ENCODE assay signal across 9 cellular contexts in genomic region chr5:96537386-96537785, GRCh38.
DNase-seq lines count a peak whose midpoint lies in the region; ATAC-seq and TF ChIP-seq lines count a peak whose summit lies in the region.
"Had no signal": no experiment of that assay in that cellular context is flagged by ENCODE, and none has a peak within 500 bp of the region (broad histone marks: within the 10 kb centered on the region; RNA-seq: fewer than 3 reads in every experiment).

No MANE protein-coding gene starts in this region.

- H3K9me3 Mint-ChIP-seq in activated T-helper 1 cell treated with anti-CD3 and anti-CD28 coated beads, Interleukin-12 subunit alpha, Interleukin-12 subunit beta, Interleukin-2, Interleukin-4 antibody, amounts not matched to agents 30 ng/mL and 10 ng/mL and 1 ng/mL, durations not matched to agents 14 hours and 24 hours and 36 hours = peaks cover 5% of the 10 kb centered on the region
- no peaks in the 10 kb centered on the region for H3K9me3 Mint-ChIP-seq in Calu3 (ENCODE audit: low read depth, unreplicated experiment)
- H3K9me3 Mint-ChIP-seq: activated B cell treated with CpG ODN at 0.5 μM for 24 hours had no signal

- peaks cover 3% of the 10 kb centered on the region for H3K27me3 Mint-ChIP-seq in activated T-helper 1 cell treated with anti-CD3 and anti-CD28 coated beads, Interleukin-12 subunit alpha, Interleukin-12 subunit beta, Interleukin-2, Interleukin-4 antibody, amounts not matched to agents 30 ng/mL and 10 ng/mL and 1 ng/mL, durations not matched to agents 14 hours and 24 hours and 36 hours (ENCODE audit: insufficient read depth)
- H3K27me3 Mint-ChIP-seq in Calu3 (ENCODE audit: unreplicated experiment) = no peaks in the 10 kb centered on the region

- ATAC-seq in left lobe of liver = peak; percentile 33

- H3K4me3 Mint-ChIP-seq in activated T-helper 1 cell treated with anti-CD3 and anti-CD28 coated beads, Interleukin-12 subunit alpha, Interleukin-12 subunit beta, Interleukin-2, Interleukin-4 antibody, amounts not matched to agents 30 ng/mL and 10 ng/mL and 1 ng/mL, durations not matched to agents 14 hours and 24 hours and 36 hours = no peak overlapping the region
- no peak overlapping the region for H3K4me3 Mint-ChIP-seq in Calu3 (ENCODE audit: low read depth, unreplicated experiment)
- H3K4me3 Mint-ChIP-seq: activated B cell treated with CpG ODN at 0.5 μM for 24 hours had no signal

- H3K27ac Mint-ChIP-seq in activated T-helper 1 cell treated with anti-CD3 and anti-CD28 coated beads, Interleukin-12 subunit alpha, Interleukin-12 subunit beta, Interleukin-2, Interleukin-4 antibody, amounts not matched to agents 30 ng/mL and 10 ng/mL and 1 ng/mL, durations not matched to agents 14 hours and 24 hours and 36 hours = peak overlapping the region; percentile 78
- H3K27ac Mint-ChIP-seq in Calu3 (ENCODE audit: unreplicated experiment) = no peak overlapping the region
- H3K27ac Mint-ChIP-seq: activated B cell treated with CpG ODN at 0.5 μM for 24 hours had no signal

- intact Hi-C loops in activated T-helper 1 cell treated with anti-CD3 and anti-CD28 coated beads, Interleukin-12 subunit alpha, Interleukin-12 subunit beta, Interleukin-2, Interleukin-4 antibody, amounts not matched to agents 30 ng/mL and 10 ng/mL and 1 ng/mL, durations not matched to agents 14 hours and 24 hours and 36 hours (cut with micrococcal nuclease) = loop anchor here (1.0 to 10.0 kb wide), 13 partner anchors 29 to 820 kb away; partner anchors contain the start of genes CAST, ELL2, ERAP2 and LNPEP
- intact Hi-C loops in posterior cingulate gyrus (cut with DNase I) (no loop called here), Calu3 (cut with micrococcal nuclease; ENCODE audit: unreplicated experiment) (no loop called here)

- no peak for TF ChIP-seq CTCF in Calu3 (IDR thresholded peaks at IDR 0.05; ENCODE audit: unreplicated experiment)

- CTCF ChIA-PET in Calu3 (lab: Charles Lee) = interaction anchor here (0.6 kb wide), 1 partner anchor 264 kb away, joined by 3 read pairs; no protein-coding TSS in a partner anchor

- H3K4me1 Mint-ChIP-seq in activated T-helper 1 cell treated with anti-CD3 and anti-CD28 coated beads, Interleukin-12 subunit alpha, Interleukin-12 subunit beta, Interleukin-2, Interleukin-4 antibody, amounts not matched to agents 30 ng/mL and 10 ng/mL and 1 ng/mL, durations not matched to agents 14 hours and 24 hours and 36 hours (ENCODE audit: low read depth) = peaks cover 26% of the 10 kb centered on the region
- H3K4me1 Mint-ChIP-seq in Calu3 (ENCODE audit: low read depth, unreplicated experiment) = peaks cover 22% of the 10 kb centered on the region
- H3K4me1 Mint-ChIP-seq: activated B cell treated with CpG ODN at 0.5 μM for 24 hours had no signal

- peaks cover 1% of the 10 kb centered on the region for H3K36me3 Mint-ChIP-seq in activated T-helper 1 cell treated with anti-CD3 and anti-CD28 coated beads, Interleukin-12 subunit alpha, Interleukin-12 subunit beta, Interleukin-2, Interleukin-4 antibody, amounts not matched to agents 30 ng/mL and 10 ng/mL and 1 ng/mL, durations not matched to agents 14 hours and 24 hours and 36 hours (ENCODE audit: low read depth)
- H3K36me3 Mint-ChIP-seq in Calu3 (ENCODE audit: insufficient read depth, unreplicated experiment) = no peaks in the 10 kb centered on the region

- no TSS peak for BruUV-seq in Calu3 (replicated peaks; lab: Mats Ljungman, UMichigan)

- DNase-seq in DMS53 (lab: John Stamatoyannopoulos, UW) (peak; percentile 88), HT1080 (ENCODE audit: low read depth) (peak; percentile 94), left lobe of liver (ENCODE audit: low spot score) (no peak), NCI-H2227 treated with DMSO at 0.1 percent for 48 hours (lab: John Stamatoyannopoulos, UW) (no peak), NCI-H1092 (lab: John Stamatoyannopoulos, UW) (no peak), posterior cingulate gyrus (no peak), Calu3 (no peak)
- peak; percentile 32 for DNase-seq in activated T-helper 1 cell treated with anti-CD3 and anti-CD28 coated beads, Interleukin-12 subunit alpha, Interleukin-12 subunit beta, Interleukin-2, Interleukin-4 antibody, amounts not matched to agents 30 ng/mL and 10 ng/mL and 1 ng/mL, durations not matched to agents 14 hours and 24 hours and 36 hours (ENCODE audit: low spot score)
- DNase-seq: activated B cell treated with CpG ODN at 0.5 μM for 24 hours had no signal

Comparison
In these comparisons a context has a peak if more than half of its experiments do, and no peak if none do; other contexts are left out.
1. DNase-seq: peak in DMS53 (single experiment), HT1080 (single experiment) and activated T-helper 1 cell treated with anti-CD3 and anti-CD28 coated beads, Interleukin-12 subunit alpha, Interleukin-12 subunit beta, Interleukin-2, Interleukin-4 antibody, amounts not matched to agents 30 ng/mL and 10 ng/mL and 1 ng/mL, durations not matched to agents 14 hours and 24 hours and 36 hours (single experiment); none in left lobe of liver (single experiment), NCI-H2227 treated with DMSO at 0.1 percent for 48 hours (single experiment), NCI-H1092 (single experiment), posterior cingulate gyrus (0 of 10) and Calu3 (single experiment).